Comparison of ENCODE assay signal across 9 cellular contexts in the genomic region with DNA sequence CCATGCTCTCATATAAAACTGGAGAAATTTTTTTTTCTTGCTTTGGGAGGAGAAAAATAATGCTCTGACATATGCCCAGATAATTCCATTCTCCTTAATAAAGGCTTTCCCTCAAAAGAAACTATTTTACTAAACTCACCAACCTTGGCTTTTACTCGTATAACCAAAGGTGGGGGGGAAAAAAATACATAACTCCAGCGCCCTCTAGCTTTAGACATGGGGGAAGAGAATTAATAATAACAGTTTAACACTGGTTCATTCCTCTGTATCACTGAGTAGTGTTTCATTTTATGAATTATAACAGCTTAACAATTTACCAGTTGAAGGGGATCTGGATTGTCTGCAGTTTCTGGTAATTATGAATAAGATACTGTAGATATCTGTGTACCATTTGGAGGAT.
A peak's percentile ranks its signal among the peaks of the same experiment; 100 is the strongest.
DNase-seq lines count a peak whose midpoint lies in the region; ATAC-seq, FAIRE-seq and TF ChIP-seq lines count a peak whose summit lies in the region.
"Had no signal": no experiment of that assay in that cellular context is flagged by ENCODE, and none has a peak within 500 bp of the region (broad histone marks: within the 10 kb centered on the region; RNA-seq: fewer than 3 reads in every experiment).

No MANE protein-coding gene starts in this region.

- H3K9me3 Mint-ChIP-seq in Calu3 (ENCODE audit: low read depth, unreplicated experiment): peaks cover 6% of the 10 kb centered on the region
- peaks cover 8% of the 10 kb centered on the region for H3K9me3 Mint-ChIP-seq in activated naive CD4-positive, alpha-beta T cell treated with anti-CD3 and anti-CD28 coated beads for 36 hours

- intact Hi-C loops in Calu3 (cut with micrococcal nuclease; ENCODE audit: unreplicated experiment) (loop anchor here (2.0 to 10.0 kb wide), 2 partner anchors 1223 to 1505 kb away; no protein-coding TSS in a partner anchor), kidney (cut with DNase I) (no loop called here)
- intact Hi-C loops in activated naive CD4-positive, alpha-beta T cell treated with anti-CD3 and anti-CD28 coated beads for 36 hours (cut with micrococcal nuclease): no loop called here

- H3K9me3 ChIP-seq in kidney (ENCODE audit: control insufficient read depth in 1 of 2, low read length in 2 of 2): no peaks in the 10 kb centered on the region

- no peak overlapping the region for H3K9ac ChIP-seq in kidney (ENCODE audit: low read length in 2 of 2)

- no peak overlapping the region for H3K27ac Mint-ChIP-seq in Calu3 (ENCODE audit: unreplicated experiment)
- H3K27ac Mint-ChIP-seq in activated naive CD4-positive, alpha-beta T cell treated with anti-CD3 and anti-CD28 coated beads for 36 hours: no peak overlapping the region

- CTCF ChIA-PET in Calu3 (lab: Charles Lee): no interaction called here
- CTCF ChIA-PET in activated naive CD4-positive, alpha-beta T cell treated with anti-CD3 and anti-CD28 coated beads for 36 hours (lab: Charles Lee): no interaction called here

- H3K36me3 ChIP-seq in kidney (ENCODE audit: control insufficient read depth in 1 of 2, insufficient read depth in 2 of 2, low read length in 2 of 2): no peaks in the 10 kb centered on the region

- DNase-seq in Calu3: no peak
- DNase-seq in HFF-Myc (ENCODE audit: extremely low read depth, low read depth): no peak
- peak; percentile 6 for DNase-seq in RPMI8226
- no peak for DNase-seq in kidney
- DNase-seq in activated CD4-positive, alpha-beta T cell treated with anti-CD3 and anti-CD28 coated beads, Interleukin-2, amount 50 U/mL, for 4 hours: no peak
- DNase-seq in hypothalamus (lab: John Stamatoyannopoulos, UW): no peak
- DNase-seq in activated naive CD4-positive, alpha-beta T cell treated with anti-CD3 and anti-CD28 coated beads for 36 hours: no peak

- no peak overlapping the region for H3K4me3 ChIP-seq in HFF-Myc (replicated peaks; ENCODE audit: low read depth, low read length)
- no peak overlapping the region for H3K4me3 ChIP-seq in kidney (ENCODE audit: low read length in 2 of 2)

- no peaks in the 10 kb centered on the region for H3K4me1 ChIP-seq in kidney (ENCODE audit: control insufficient read depth in 1 of 2, insufficient read depth in 1 of 2, low read depth in 1 of 2, low read length in 2 of 2)

- no TSS peak for BruUV-seq in Calu3 (replicated peaks; lab: Mats Ljungman, UMichigan)

- FAIRE-seq in kidney (lab: Jason Lieb, UNC): no peak

- H3K27me3 Mint-ChIP-seq in Calu3 (ENCODE audit: unreplicated experiment): no peaks in the 10 kb centered on the region
- no peaks in the 10 kb centered on the region for H3K27me3 Mint-ChIP-seq in activated naive CD4-positive, alpha-beta T cell treated with anti-CD3 and anti-CD28 coated beads for 36 hours (ENCODE audit: low read depth)

- ATAC-seq in HG03039 (IDR thresholded peaks at IDR 0.05; ENCODE audit: unreplicated experiment): no peak
- ATAC-seq: Right ventricle myocardium inferior had no signal

- peak; percentile 31 for TF ChIP-seq CTCF in Calu3 (IDR thresholded peaks at IDR 0.05; ENCODE audit: unreplicated experiment)
- peak; percentile 24 for TF ChIP-seq CTCF in HFF-Myc (IDR thresholded peaks at IDR 0.05; ENCODE audit: low read depth, low read length, missing control alignments)
- peak; percentile 13 for TF ChIP-seq CTCF in kidney (IDR thresholded peaks at IDR 0.05; ENCODE audit: borderline replicate concordance, extremely low read depth, insufficient read depth)

- H3K27ac ChIP-seq in kidney (ENCODE audit: low read depth in 2 of 2, low read length in 2 of 2): no peak overlapping the region

- no peaks in the 10 kb centered on the region for H3K36me3 Mint-ChIP-seq in Calu3 (ENCODE audit: insufficient read depth, unreplicated experiment)
- H3K36me3 Mint-ChIP-seq in activated naive CD4-positive, alpha-beta T cell treated with anti-CD3 and anti-CD28 coated beads for 36 hours (ENCODE audit: low read depth): no peaks in the 10 kb centered on the region

- no peak overlapping the region for H3K4me3 Mint-ChIP-seq in Calu3 (ENCODE audit: low read depth, unreplicated experiment)
- no peak overlapping the region for H3K4me3 Mint-ChIP-seq in activated naive CD4-positive, alpha-beta T cell treated with anti-CD3 and anti-CD28 coated beads for 36 hours

- no peaks in the 10 kb centered on the region for H3K4me1 Mint-ChIP-seq in Calu3 (ENCODE audit: low read depth, unreplicated experiment)
- H3K4me1 Mint-ChIP-seq in activated naive CD4-positive, alpha-beta T cell treated with anti-CD3 and anti-CD28 coated beads for 36 hours (ENCODE audit: low read depth): no peaks in the 10 kb centered on the region
